33 cellular contexts compared by ENCODE assay signal in the genomic region with DNA sequence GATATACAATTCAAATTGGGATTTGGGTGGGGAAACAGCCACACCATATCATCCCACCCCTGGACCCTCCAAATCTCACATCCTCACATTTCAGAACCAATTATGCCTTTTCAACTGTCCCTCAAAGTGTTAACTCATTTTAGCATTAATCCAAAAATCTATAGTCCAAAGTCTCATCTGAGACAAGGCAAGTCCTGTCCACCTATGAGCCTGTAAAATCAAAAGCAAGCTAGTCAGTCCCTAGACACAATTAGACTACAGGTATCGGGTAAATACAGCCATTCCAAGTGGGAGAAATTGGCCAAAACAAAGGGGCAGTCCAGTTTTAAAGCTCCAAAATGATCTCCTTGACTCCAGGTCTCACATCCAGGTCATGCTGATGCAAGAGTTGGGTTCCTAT.
"Had no signal": no experiment of that assay in that cellular context is flagged by ENCODE, and none has a peak within 500 bp of the region (broad histone marks: within the 10 kb centered on the region; RNA-seq: fewer than 3 reads in every experiment).

No MANE protein-coding gene starts in this region.

- DNase-seq: activated effector memory CD4-positive, alpha-beta T cell treated with anti-CD3 and anti-CD28 coated beads, Interleukin-2, amount 50 U/mL, for 16 hours; activated effector memory CD4-positive, alpha-beta T cell treated with Interleukin-2 at 50 U/mL for 16 hours; activated gamma-delta T cell; activated gamma-delta T cell treated with Interleukin-2 at 50 U/mL for 16 hours; activated naive CD4-positive, alpha-beta T cell; activated naive CD4-positive, alpha-beta T cell treated with anti-CD3 and anti-CD28 coated beads for 36 hours; activated naive CD4-positive, alpha-beta T cell treated with anti-CD3 and anti-CD28 coated beads, Interleukin-2, amount 10 ng/mL, durations not matched to agents 7 days and 5 days; activated naive CD4-positive, alpha-beta T cell treated with anti-CD3 and anti-CD28 coated beads, Interleukin-2, amount 50 U/mL, for 16 hours; activated naive CD4-positive, alpha-beta T cell treated with Interleukin-2 at 50 U/mL for 16 hours; activated naive CD8-positive, alpha-beta T cell treated with anti-CD3 and anti-CD28 coated beads for 36 hours; activated naive CD8-positive, alpha-beta T cell treated with anti-CD3 and anti-CD28 coated beads, Interleukin-2, amount 10 ng/mL, durations not matched to agents 7 days and 5 days; activated naive CD8-positive, alpha-beta T cell treated with anti-CD3 and anti-CD28 coated beads, Interleukin-2, amount 50 U/mL, for 24 hours; activated T-cell treated with anti-CD3 and anti-CD28 coated beads, Interleukin-2, amount 50 U/mL, for 1 hour; activated T-cell treated with anti-CD3 and anti-CD28 coated beads, Interleukin-2, amount 50 U/mL, for 24 hours; activated T-cell treated with anti-CD3 and anti-CD28 coated beads, Interleukin-2, amount 50 U/mL, for 4 hours; activated T-cell treated with anti-CD3 and anti-CD28 coated beads, Interleukin-2, amount 50 U/mL, for 48 hours; activated T-cell treated with anti-CD3 and anti-CD28 coated beads, Interleukin-2, amount 50 U/mL, for 72 hours; adrenal gland; amniotic stem cell; amygdala; anterior cingulate cortex; aorta; body of pancreas; brain microvascular endothelial cell; caudate nucleus; central memory CD4-positive, alpha-beta T cell; cerebellar nuclear complex had no signal

- H3K4me1 ChIP-seq: adrenal gland, ascending aorta, body of pancreas, breast epithelium had no signal

- H3K9me3 ChIP-seq: adrenal gland, ascending aorta, body of pancreas, breast epithelium had no signal

- H3K36me3 ChIP-seq: adrenal gland, ascending aorta, brain microvascular endothelial cell, breast epithelium, cardiac muscle cell had no signal

- ATAC-seq: activated naive CD4-positive, alpha-beta T cell treated with anti-CD3 and anti-CD28 coated beads, Interleukin-2, amount 50 U/mL, for 72 hours; activated naive CD8-positive, alpha-beta T cell treated with anti-CD3 and anti-CD28 coated beads, Interleukin-2, amount 50 U/mL, for 24 hours; activated T-cell treated with anti-CD3 and anti-CD28 coated beads, Interleukin-2, amount 50 U/mL, for 4 hours; activated T-cell treated with anti-CD3 and anti-CD28 coated beads, Interleukin-2, amount 50 U/mL, for 72 hours; activated T-helper 17 cell treated with anti-CD3 and anti-CD28 coated beads, Interleukin-2, amount 50 U/mL, for 72 hours; body of pancreas had no signal

- H3K27ac ChIP-seq: adrenal gland, ascending aorta, body of pancreas, brain microvascular endothelial cell, breast epithelium, cardiac muscle cell had no signal

- H3K4me3 ChIP-seq: adrenal gland, ascending aorta, body of pancreas, breast epithelium, cardiac muscle cell had no signal

- H3K27me3 ChIP-seq: ascending aorta, body of pancreas, brain microvascular endothelial cell, cardiac muscle cell had no signal

- FAIRE-seq: astrocyte had no signal
